In genomic region chr1:150579110-150579954, GRCh38 we compare ENCODE assay signal across 8 cellular contexts. TPM values are rescaled to one million over a fixed set of nuclear protein-coding genes. Genes with fewer than 3 reads are reported as not detected.
DNase-seq lines count a peak whose midpoint lies in the region; ATAC-seq, FAIRE-seq and TF ChIP-seq lines count a peak whose summit lies in the region.

TSS of gene MCL1 (minus strand) at chr1:150579610. CDS start at chr1:150579530, 80 bp downstream.

- H3K23ac ChIP-seq in H1 (ENCODE audit: insufficient read length) (no peak within 1 kb of the TSS), mesendoderm (ENCODE audit: low read length) (peak within 1 kb of the TSS; percentile 100)

- H3K4me1 Mint-ChIP-seq in activated CD8-positive, alpha-beta memory T cell treated with anti-CD3 and anti-CD28 coated beads, Interleukin-2, amount 10 ng/mL, durations not matched to agents 7 days and 5 days, result peaks cover 31% of the 10 kb centered on the region

- peak within 1 kb of the TSS; percentile 19 for H3K14ac ChIP-seq in H1 (ENCODE audit: insufficient read length)

- H3K79me2 ChIP-seq in H1 (ENCODE audit: control insufficient read depth in 1 of 2, insufficient read depth in 2 of 2, low read length in 2 of 2) (peaks cover 38 to 49% of the 10 kb centered on the region in 2 experiments), mesendoderm (ENCODE audit: control insufficient read depth, insufficient read depth, low read length) (peaks cover 46% of the 10 kb centered on the region)

- H3K9ac ChIP-seq in NT2/D1 (ENCODE audit: insufficient read length, low read depth) (peak within 1 kb of the TSS; percentile 100), H1 (replicated peaks in 1 of 4; ENCODE audit: extremely low read depth in 1 of 4, low read depth in 3 of 4, low read length in 3 of 4) (peak within 1 kb of the TSS; percentile 99 to 100 (median 100)), mesendoderm (ENCODE audit: low read length) (peak within 1 kb of the TSS; percentile 100)

- DNase-seq in COLO829 (ENCODE audit: low spot score) (peak; percentile 96), HTR-8/SVneo (ENCODE audit: insufficient read length, low spot score) (peak; percentile 67), NT2/D1 (ENCODE audit: low read depth, low spot score) (peak; percentile 95), H1 (ENCODE audit: low read depth in 1 of 2, low spot score in 2 of 2) (peak; percentile 82 to 90), mesendoderm (peak; percentile 99)
- DNase-seq in activated CD8-positive, alpha-beta memory T cell treated with anti-CD3 and anti-CD28 coated beads, Interleukin-2, amount 10 ng/mL, durations not matched to agents 7 days and 5 days, result peak; percentile 95
- DNase-seq in stimulated activated CD8-positive, alpha-beta memory T cell treated with anti-CD3 and anti-CD28 coated beads, Interleukin-12 subunit alpha, Interleukin-12 subunit beta, amount 100 ng/mL, for 4 hours (ENCODE audit: low read depth), result peak; percentile 74

- H4K8ac ChIP-seq in H1 (ENCODE audit: extremely low read depth, insufficient read depth, low read length) (peak within 1 kb of the TSS; percentile 98), mesendoderm (ENCODE audit: low read depth, low read length) (peak within 1 kb of the TSS; percentile 97)

- H2AK5ac ChIP-seq in H1 (ENCODE audit: low read depth, low read length) (peak within 1 kb of the TSS; percentile 97), mesendoderm (ENCODE audit: low read length) (peak within 1 kb of the TSS; percentile 95)

- H3K9me3 Mint-ChIP-seq in activated CD8-positive, alpha-beta memory T cell treated with anti-CD3 and anti-CD28 coated beads, Interleukin-2, amount 10 ng/mL, durations not matched to agents 7 days and 5 days (ENCODE audit: low read depth), result no peaks in the 10 kb centered on the region

- H2BK12ac ChIP-seq in H1 (ENCODE audit: low read depth, low read length), result peak within 1 kb of the TSS; percentile 99

- H3K56ac ChIP-seq in H1 (replicated peaks; ENCODE audit: insufficient read length, low read depth, low read length) (peak within 1 kb of the TSS; percentile 99), mesendoderm (ENCODE audit: low read length) (peak within 1 kb of the TSS; percentile 100)

- peak within 1 kb of the TSS; percentile 97 for H3K27ac Mint-ChIP-seq in activated CD8-positive, alpha-beta memory T cell treated with anti-CD3 and anti-CD28 coated beads, Interleukin-2, amount 10 ng/mL, durations not matched to agents 7 days and 5 days

- H3K4me2 ChIP-seq in H1 (ENCODE audit: insufficient read depth in 1 of 2, low read depth in 2 of 2, low read length in 2 of 2), result peak within 1 kb of the TSS; percentile 72 to 78
- H3K4me2 ChIP-seq in mesendoderm (ENCODE audit: low read length), result peak within 1 kb of the TSS; percentile 73

- H2BK120ac ChIP-seq in H1 (replicated peaks; ENCODE audit: low read depth, low read length) (peak within 1 kb of the TSS; percentile 24), mesendoderm (ENCODE audit: low read depth, low read length) (peak within 1 kb of the TSS; percentile 74)

- peak within 1 kb of the TSS; percentile 100 for H3K4me3 ChIP-seq in NT2/D1 (ENCODE audit: insufficient read length, low read depth)
- H3K4me3 ChIP-seq in H1 (ENCODE audit: extremely low read depth in 1 of 4, insufficient read depth in 2 of 4, low read depth in 3 of 4, low read length in 4 of 4), result peak within 1 kb of the TSS; percentile 100
- H3K4me3 ChIP-seq in mesendoderm (ENCODE audit: low read length), result peak within 1 kb of the TSS; percentile 100

- peak within 1 kb of the TSS; percentile 96 for H4K91ac ChIP-seq in H1 (replicated peaks; ENCODE audit: insufficient read length, low read length)

- H3K27me3 ChIP-seq in NT2/D1 (ENCODE audit: insufficient read depth, insufficient read length) (no peaks in the 10 kb centered on the region), H1 (replicated peaks in 1 of 4; ENCODE audit: control insufficient read depth in 3 of 4, extremely low read depth in 1 of 4, insufficient read depth in 3 of 4, low read length in 3 of 4) (no peaks in the 10 kb centered on the region), mesendoderm (ENCODE audit: insufficient read depth, low read length, poor library complexity) (no peaks in the 10 kb centered on the region)

- H3K18ac ChIP-seq in H1 (ENCODE audit: extremely low read depth, low read length), result peak within 1 kb of the TSS; percentile 99
- peak within 1 kb of the TSS; percentile 99 for H3K18ac ChIP-seq in mesendoderm (ENCODE audit: low read length)

- WGBS in H1 (ENCODE audit: extremely low coverage in 1 of 2, insufficient coverage in 1 of 2, insufficient read length in 1 of 2, insufficient replicate concordance in 2 of 2, low coverage in 1 of 2, low lambda C conversion rate in 2 of 2, missing lambda C conversion rate in 1 of 2), 2 experiments, result 2% methylated on average over 56 of the region's 94 CpGs; no CpG with 5 or more reads in 1 of the 2 experiments
- no CpG with 5 or more reads among the region's 94 CpGs for WGBS in mesendoderm (ENCODE audit: extremely low coverage, insufficient coverage, low lambda C conversion rate)

- H3K27ac ChIP-seq in H1 (ENCODE audit: low read depth, low read length) (peak within 1 kb of the TSS; percentile 98), mesendoderm (ENCODE audit: low read depth, low read length) (peak within 1 kb of the TSS; percentile 100)

- ATAC-seq in GM21360 (IDR thresholded peaks at IDR 0.05; ENCODE audit: unreplicated experiment), result peak; percentile 82
- peak; percentile 76 for ATAC-seq in activated CD8-positive, alpha-beta memory T cell treated with anti-CD3 and anti-CD28 coated beads, Interleukin-2, amount 10 ng/mL, durations not matched to agents 7 days and 5 days

- no peaks in the 10 kb centered on the region for H3K27me3 Mint-ChIP-seq in activated CD8-positive, alpha-beta memory T cell treated with anti-CD3 and anti-CD28 coated beads, Interleukin-2, amount 10 ng/mL, durations not matched to agents 7 days and 5 days

- H3K9me3 ChIP-seq in NT2/D1 (ENCODE audit: insufficient read depth, low read length) (no peaks in the 10 kb centered on the region), H1 (ENCODE audit: insufficient read depth in 2 of 2, low read depth in 1 of 2, low read length in 1 of 2) (no peaks in the 10 kb centered on the region)

- peaks cover 9% of the 10 kb centered on the region for H3K23me2 ChIP-seq in H1 (ENCODE audit: low read depth, low read length)

- FAIRE-seq in HTR-8/SVneo (lab: Jason Lieb, UNC) (no peak), H1 (lab: Jason Lieb, UNC) (no peak)

- H3K4me1 ChIP-seq in NT2/D1 (ENCODE audit: insufficient read depth, insufficient read length) (peaks cover 3% of the 10 kb centered on the region), H1 (replicated peaks in 1 of 4; ENCODE audit: control insufficient read depth in 3 of 4, insufficient read depth in 4 of 4, low read length in 3 of 4) (peaks cover 5 to 15% (median 13%) of the 10 kb centered on the region in 4 experiments), mesendoderm (ENCODE audit: control insufficient read depth, low read depth, low read length) (peaks cover 4% of the 10 kb centered on the region)

- H3K79me1 ChIP-seq in H1 (ENCODE audit: low read depth, low read length) (peaks cover 2% of the 10 kb centered on the region; the same call in 1 of the 2 replicates), mesendoderm (ENCODE audit: low read length) (peaks cover 2% of the 10 kb centered on the region)

- H2BK20ac ChIP-seq in H1 (ENCODE audit: low read length), result no peak within 1 kb of the TSS

- peak within 1 kb of the TSS; percentile 85 for H3K4ac ChIP-seq in H1 (replicated peaks; ENCODE audit: insufficient read length, low read depth, low read length)
- H3K4ac ChIP-seq in mesendoderm (ENCODE audit: low read depth, low read length), result peak within 1 kb of the TSS; percentile 99

- CTCF ChIA-PET in activated CD8-positive, alpha-beta memory T cell treated with anti-CD3 and anti-CD28 coated beads, Interleukin-2, amount 10 ng/mL, durations not matched to agents 7 days and 5 days (lab: Charles Lee), result interaction anchor here (0.9 to 15.0 kb wide), 14 partner anchors 9 to 346 kb away, joined by 3 to 297 read pairs (median 4); partner anchors contain the start of genes ENSA and SETDB1
- CTCF ChIA-PET in H1 (lab: Charles Lee; ENCODE audit: partially characterized antibody), result interaction anchor here (0.6 to 3.5 kb wide), 9 partner anchors 8 to 63 kb away, joined by 3 to 29 read pairs (median 4); no protein-coding TSS in a partner anchor

- TF ChIP-seq EP300 in H1 (IDR thresholded peaks at IDR 0.05; ENCODE audit: borderline replicate concordance in 1 of 2, low read depth in 2 of 2, low read length in 2 of 2), result peak in 1 of 2 experiments; percentile 2; a peak in 1 of 3 replicates

- TF ChIP-seq CTCF in H1 (IDR thresholded peaks at IDR 0.05; ENCODE audit: control extremely low read depth in 1 of 3, insufficient read depth in 1 of 3, low read depth in 1 of 3, low read length in 3 of 3), result no peak

- H3K36me3 Mint-ChIP-seq in activated CD8-positive, alpha-beta memory T cell treated with anti-CD3 and anti-CD28 coated beads, Interleukin-2, amount 10 ng/mL, durations not matched to agents 7 days and 5 days, result peaks cover 52% of the 10 kb centered on the region

- H2BK15ac ChIP-seq in H1 (ENCODE audit: low read length), result peak within 1 kb of the TSS; percentile 83
- peak within 1 kb of the TSS; percentile 12 for H2BK15ac ChIP-seq in mesendoderm (replicated peaks; ENCODE audit: low read depth)

- peak in 1 of 2 experiments; percentile 15; a peak in 1 of 4 replicates for TF ChIP-seq RAD21 in H1 (IDR thresholded peaks at IDR 0.05 in 1 of 2, conservative IDR thresholded peaks at IDR 0.05 in 1 of 2; ENCODE audit: low read depth in 2 of 2, low read length in 2 of 2)

- H4K5ac ChIP-seq in H1 (ENCODE audit: insufficient read length, low read depth, low read length) (peak within 1 kb of the TSS; percentile 94), mesendoderm (ENCODE audit: low read length) (peak within 1 kb of the TSS; percentile 0)

- POLR2A ChIA-PET in H1 (lab: Charles Lee; ENCODE audit: partially characterized antibody), result interaction anchor here (0.7 to 43.7 kb wide), 49 partner anchors 8 to 1018 kb away, joined by 3 to 1380 read pairs (median 4); partner anchors contain the start of genes ADAMTSL4, ANXA9, ARNT and CTSK

- H2BK5ac ChIP-seq in H1 (ENCODE audit: low read depth, low read length), result peak within 1 kb of the TSS; percentile 100
- H2BK5ac ChIP-seq in mesendoderm (ENCODE audit: low read length), result peak within 1 kb of the TSS; percentile 99

- H4K20me1 ChIP-seq in H1 (replicated peaks in 1 of 2; ENCODE audit: control insufficient read depth in 1 of 2, insufficient read depth in 2 of 2, low read length in 2 of 2), result peaks cover 29 to 33% of the 10 kb centered on the region in 2 experiments

- peak; percentile 89 to 97 for TF ChIP-seq POLR2A in H1 (IDR thresholded peaks at IDR 0.05; ENCODE audit: control extremely low read depth in 1 of 2, low read depth in 2 of 2, low read length in 2 of 2)

- H3K36me3 ChIP-seq in NT2/D1 (ENCODE audit: insufficient read depth, insufficient read length, low read length) (peaks cover 47% of the 10 kb centered on the region), H1 (ENCODE audit: control insufficient read depth in 2 of 4, insufficient read depth in 4 of 4, low read length in 3 of 4) (peaks cover 24 to 45% (median 32%) of the 10 kb centered on the region in 4 experiments), mesendoderm (ENCODE audit: control insufficient read depth, insufficient read depth, low read length) (peaks cover 11% of the 10 kb centered on the region)

- peak within 1 kb of the TSS; percentile 99 for H3K4me3 Mint-ChIP-seq in activated CD8-positive, alpha-beta memory T cell treated with anti-CD3 and anti-CD28 coated beads, Interleukin-2, amount 10 ng/mL, durations not matched to agents 7 days and 5 days

- no peak within 1 kb of the TSS for H2AFZ ChIP-seq in H1 (ENCODE audit: low read length)

RNA-seq across cellular contexts. Expression of gene MCL1, which starts in this region (rescaled TPM):
- total RNA-seq in activated CD8-positive, alpha-beta memory T cell treated with anti-CD3 and anti-CD28 coated beads, Interleukin-2, amount 10 ng/mL, durations not matched to agents 7 days and 5 days, result 100 to 1,000 TPM; 373 to 408 TPM
- 196 and 218 TPM in 2 replicates for total RNA-seq in H1 (2021; fragmentation: NEBNext Ultra II Directional; extraction: Animal tissue kit (Norgen Biotek cat#: 25700))
- polyA plus RNA-seq in H1 (2011; rRNA removed), result 57.5 and 61.1 TPM in 2 replicates
- 78.4 TPM for polyA plus RNA-seq in H1 (2011; cell fraction: cytosol; rRNA removed)
- 85.5 TPM for polyA plus RNA-seq in H1 (2011; cell fraction: nucleus; rRNA removed)
- 93.2 to 159 TPM (median 119 TPM) in 4 replicates for polyA plus RNA-seq in H1 (2012, experiment 1 of 2)
- 18.8 TPM for polyA plus RNA-seq in H1 (2012, experiment 2 of 2)
- 116 TPM for polyA plus RNA-seq in H1 (2013, experiment 1 of 2)
- 123 TPM for polyA plus RNA-seq in H1 (2013, experiment 2 of 2)
- 104 and 119 TPM in 2 replicates for polyA minus RNA-seq in H1 (2011; rRNA and poly(A)+ RNA removed)
- 98.4 TPM for polyA minus RNA-seq in H1 (2011; cell fraction: cytosol; rRNA and poly(A)+ RNA removed)
- polyA minus RNA-seq in H1 (2011; cell fraction: nucleus; rRNA and poly(A)+ RNA removed), result 171 TPM
- polyA plus RNA-seq in mesendoderm (2013, experiment 1 of 2), result 146 TPM
- 147 TPM for polyA plus RNA-seq in mesendoderm (2013, experiment 2 of 2)

Comparison
In these comparisons a context has a peak if more than half of its experiments do, and no peak if none do; other contexts are left out.
1. Peak in every context shown above with its lines: DNase-seq, ATAC-seq, H3K4me3 ChIP-seq and H3K27ac ChIP-seq.